ENCODE assay signal across 2 cellular contexts in genomic region chr1:185487030-185487429, GRCh38.
A peak's percentile ranks its signal among the peaks of the same experiment; 100 is the strongest.
TF ChIP-seq lines count a peak whose summit lies in the region.

No MANE protein-coding gene starts in this region.

TF ChIP-seq in IMR-90, 13 proteins besides CTCF, POLR2A, EP300 and RAD21:
- no peak for TF ChIP-seq MAZ (IDR thresholded peaks at IDR 0.05; ENCODE audit: borderline replicate concordance, low read depth, low read length)
- TF ChIP-seq MAFK (IDR thresholded peaks at IDR 0.05; ENCODE audit: low read depth, low read length): peak; percentile 55; the same call in 1 of the 2 replicates
- no peak for TF ChIP-seq SMC3 (IDR thresholded peaks at IDR 0.05; ENCODE audit: low read depth, low read length)
- no peak for TF ChIP-seq ELK1 (IDR thresholded peaks at IDR 0.05; ENCODE audit: borderline replicate concordance, low read depth, low read length)
- no peak for TF ChIP-seq RFX5 (IDR thresholded peaks at IDR 0.05; ENCODE audit: low read depth, low read length)

TF ChIP-seq in K562, 482 proteins besides CTCF, POLR2A, EP300 and RAD21:
- TF ChIP-seq ZNF398 (CRISPR knock-in tag; IDR thresholded peaks at IDR 0.05) (no peak), PHF21A (IDR thresholded peaks at IDR 0.05; ENCODE audit: borderline replicate concordance, low read depth) (no peak), BHLHE40 (IDR thresholded peaks at IDR 0.05; ENCODE audit: low read length) (no peak), TFAP4 (CRISPR knock-in tag; IDR thresholded peaks at IDR 0.05; ENCODE audit: borderline replicate concordance) (no peak), E2F1 (CRISPR knock-in tag; IDR thresholded peaks at IDR 0.05) (no peak), IRF1 (CRISPR knock-in tag; IDR thresholded peaks at IDR 0.05; ENCODE audit: borderline replicate concordance) (no peak), MAFG (tag; conservative IDR thresholded peaks at IDR 0.05) (peak; percentile 62), ZNF316 (IDR thresholded peaks at IDR 0.05) (peak; percentile 59), MAFF (IDR thresholded peaks at IDR 0.05; ENCODE audit: low read length) (0 out of 2 replicates have a peak, but pooled peaks have one; percentile 12), PBX2 (CRISPR knock-in tag; IDR thresholded peaks at IDR 0.05; ENCODE audit: low read depth) (no peak), PBX2 (tag; conservative IDR thresholded peaks at IDR 0.05; ENCODE audit: low read depth) (no peak), C11orf30 (IDR thresholded peaks at IDR 0.05; ENCODE audit: low read depth) (peak; percentile 51; the same call in 1 of the 2 replicates)
TF ChIP-seq in K562: peak in this region for 4.
